ENCODE assay signal across 8 cellular contexts in the genomic region with DNA sequence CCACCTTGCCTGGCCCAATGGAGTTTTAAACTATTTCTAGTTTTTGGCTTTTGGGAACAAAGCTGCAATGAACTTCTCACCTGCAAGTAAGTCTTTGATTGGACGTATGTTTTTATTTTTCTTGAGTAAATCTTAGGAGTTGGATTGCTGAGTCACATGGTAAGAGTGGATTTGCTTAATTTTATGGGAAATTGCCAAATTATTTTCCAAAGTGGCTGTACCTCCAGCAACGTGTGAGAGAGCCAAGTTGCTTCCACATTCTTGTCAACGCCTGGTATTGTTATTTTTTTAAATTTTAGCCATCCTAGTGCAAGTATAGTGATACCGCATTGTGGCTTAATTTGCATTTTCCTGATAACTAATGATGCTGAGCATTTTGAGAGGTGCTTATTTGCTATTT.
"Had no signal": no experiment of that assay in that cellular context is flagged by ENCODE, and none has a peak within 500 bp of the region (broad histone marks: within the 10 kb centered on the region; RNA-seq: fewer than 3 reads in every experiment).

No MANE protein-coding gene starts in this region.

- FAIRE-seq: HTR-8/SVneo, K562 had no signal

- DNase-seq: GM23248, GOT3, H9, HCEC 1CT, KG1 had no signal

- H3K27ac ChIP-seq: GM23248, HL-60 had no signal

- H3K4me3 ChIP-seq: GM23248, K562 had no signal

- H3K4me1 Mint-ChIP-seq: H9 had no signal

- H2AFZ ChIP-seq: GM23248 had no signal

- H3K9me3 Mint-ChIP-seq: H9 had no signal

- ATAC-seq: K562 had no signal

- H3K27ac Mint-ChIP-seq: H9 had no signal

- H3K9ac ChIP-seq: GM23248 had no signal

- H3K4me3 Mint-ChIP-seq: H9 had no signal
